ENCODE assay signal across 30 cellular contexts in genomic region chr4:125975861-125976397, GRCh38.
"Had no signal": no experiment of that assay in that cellular context is flagged by ENCODE, and none has a peak within 500 bp of the region (broad histone marks: within the 10 kb centered on the region; RNA-seq: fewer than 3 reads in every experiment).

No MANE protein-coding gene starts in this region.

- H3K27me3 ChIP-seq: colonic mucosa, esophagus squamous epithelium, gastroesophageal sphincter, heart left ventricle, right atrium auricular region, sigmoid colon, spleen, testis, tibial artery had no signal

- ATAC-seq: gastroesophageal sphincter; heart left ventricle; left ventricle myocardium superior; lower lobe of right lung; natural killer cell treated with Interleukin-12 subunit alpha and Interleukin-12 subunit beta and Interleukin-15 and Interleukin-18, amount 100 ng/mL, for 72 hours; stimulated activated memory B cell treated with anti-CD40 and anti-IgM and Interleukin-4, amounts not matched to agents 10 μg/mL and 1 μg/mL and 100 μg/mL, for 72 hours; stimulated activated naive CD8-positive, alpha-beta T cell treated with anti-CD3 and anti-CD28 coated beads, Interleukin-15, Interleukin-2, amounts not matched to agents 100 U/mL and 50 U/mL, for 24 hours had no signal

- H3K4me1 ChIP-seq: colonic mucosa, esophagus squamous epithelium, gastroesophageal sphincter, heart left ventricle, lower lobe of right lung, prostate gland, right atrium auricular region, sigmoid colon, spleen, testis, tibial artery had no signal

- H3K36me3 Mint-ChIP-seq: immature natural killer cell; memory B cell; naive B cell; natural killer cell treated with Interleukin-12 subunit alpha and Interleukin-12 subunit beta and Interleukin-15 and Interleukin-18, amount 100 ng/mL, for 72 hours; stimulated activated memory B cell treated with anti-CD40 and anti-IgM and Interleukin-4, amounts not matched to agents 10 μg/mL and 1 μg/mL and 100 μg/mL, for 72 hours; type B pancreatic cell had no signal

- H3K4me3 Mint-ChIP-seq: central memory CD8-positive, alpha-beta T cell; immature natural killer cell; memory B cell; naive B cell; natural killer cell treated with Interleukin-12 subunit alpha and Interleukin-12 subunit beta and Interleukin-15 and Interleukin-18, amount 100 ng/mL, for 72 hours; neural crest cell; stimulated activated memory B cell treated with anti-CD40 and anti-IgM and Interleukin-4, amounts not matched to agents 10 μg/mL and 1 μg/mL and 100 μg/mL, for 72 hours; type B pancreatic cell had no signal

- H3K36me3 ChIP-seq: colonic mucosa, esophagus squamous epithelium, gastroesophageal sphincter, heart left ventricle, lower lobe of right lung, prostate gland, right atrium auricular region, sigmoid colon, spleen, tibial artery had no signal

- H3K27me3 Mint-ChIP-seq: central memory CD8-positive, alpha-beta T cell; memory B cell; naive B cell; natural killer cell treated with Interleukin-12 subunit alpha and Interleukin-12 subunit beta and Interleukin-15 and Interleukin-18, amount 100 ng/mL, for 72 hours; stimulated activated memory B cell treated with anti-CD40 and anti-IgM and Interleukin-4, amounts not matched to agents 10 μg/mL and 1 μg/mL and 100 μg/mL, for 72 hours; type B pancreatic cell had no signal

- H3K27ac Mint-ChIP-seq: immature natural killer cell; memory B cell; naive B cell; natural killer cell treated with Interleukin-12 subunit alpha and Interleukin-12 subunit beta and Interleukin-15 and Interleukin-18, amount 100 ng/mL, for 72 hours; stimulated activated memory B cell treated with anti-CD40 and anti-IgM and Interleukin-4, amounts not matched to agents 10 μg/mL and 1 μg/mL and 100 μg/mL, for 72 hours; type B pancreatic cell had no signal

- H3K9me3 Mint-ChIP-seq: neural crest cell; stimulated activated memory B cell treated with anti-CD40 and anti-IgM and Interleukin-4, amounts not matched to agents 10 μg/mL and 1 μg/mL and 100 μg/mL, for 72 hours had no signal

- DNase-seq: colonic mucosa; dermis blood vessel endothelial cell; effector memory CD4-positive, alpha-beta T cell; erythroblast; esophagus squamous epithelium; foreskin fibroblast; heart left ventricle; hypothalamus; immature natural killer cell; islet precursor cell; left ventricle myocardium superior; lower lobe of right lung; naive B cell; nucleus accumbens; sigmoid colon; spleen; stimulated activated CD4-positive, alpha-beta T cell treated with anti-CD3 and anti-CD28 coated beads, Interleukin-4, amount 100 ng/mL, for 4 hours; stimulated activated naive CD8-positive, alpha-beta T cell treated with anti-CD3 and anti-CD28 coated beads, Interleukin-15, Interleukin-2, amounts not matched to agents 100 U/mL and 50 U/mL, for 24 hours; substantia nigra; testis; tibial artery had no signal

- H3K4me3 ChIP-seq: colonic mucosa, esophagus squamous epithelium, gastroesophageal sphincter, heart left ventricle, lower lobe of right lung, prostate gland, right atrium auricular region, sigmoid colon, spleen, testis, tibial artery had no signal

- H3K27ac ChIP-seq: colonic mucosa, esophagus squamous epithelium, gastroesophageal sphincter, heart left ventricle, lower lobe of right lung, prostate gland, right atrium auricular region, sigmoid colon, spleen, testis, tibial artery had no signal

- H3K9me3 ChIP-seq: colonic mucosa, esophagus squamous epithelium, gastroesophageal sphincter, lower lobe of right lung, prostate gland, right atrium auricular region, sigmoid colon, testis, tibial artery had no signal

- H3K4me1 Mint-ChIP-seq: central memory CD8-positive, alpha-beta T cell; immature natural killer cell; memory B cell; naive B cell; neural crest cell; stimulated activated memory B cell treated with anti-CD40 and anti-IgM and Interleukin-4, amounts not matched to agents 10 μg/mL and 1 μg/mL and 100 μg/mL, for 72 hours had no signal
